ENCODE assay signal across 8 cellular contexts in the genomic region with DNA sequence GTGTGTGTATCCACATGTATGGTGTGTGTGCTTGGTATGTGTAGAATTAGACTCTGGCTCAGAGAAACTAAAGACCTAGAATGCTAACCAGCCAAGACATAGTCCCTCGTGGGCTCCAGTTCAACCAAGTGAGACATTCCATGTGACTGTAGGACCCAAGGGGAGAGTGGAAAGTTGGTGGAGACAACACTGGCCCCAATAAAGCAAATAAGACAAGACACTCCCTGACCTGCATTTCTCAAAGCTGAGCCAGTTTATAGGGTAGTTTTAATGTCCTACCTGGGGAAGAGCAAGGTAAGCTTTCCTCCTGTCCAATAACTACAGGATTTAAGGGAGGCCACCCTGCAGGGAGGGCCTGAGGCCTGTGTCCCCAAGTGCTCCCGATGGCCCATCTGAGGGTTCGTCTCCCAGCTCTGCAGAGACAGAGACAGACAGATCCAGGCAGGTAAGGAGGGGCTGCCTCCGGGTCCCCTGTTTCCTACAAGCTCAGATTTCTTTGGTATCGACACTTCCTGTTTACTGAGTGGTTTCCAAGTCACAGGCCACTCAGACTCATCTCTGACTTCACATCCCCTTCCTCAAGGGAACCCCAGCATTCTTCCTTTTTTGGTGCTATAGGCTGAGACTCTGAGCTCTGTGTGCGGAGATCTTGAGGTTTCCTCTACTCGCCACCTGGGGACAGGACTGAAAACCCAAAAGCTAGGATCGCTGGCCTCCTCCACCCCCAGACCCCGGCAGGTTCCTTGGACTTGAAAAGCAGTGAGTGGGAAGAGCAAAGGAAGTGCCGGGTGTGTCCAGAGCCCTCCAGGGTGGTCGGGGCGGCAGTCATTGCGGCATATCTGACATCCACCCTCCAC. TPM values are rescaled to one million over a fixed set of nuclear protein-coding genes. Genes with fewer than 3 reads are reported as not detected.
DNase-seq lines count a peak whose midpoint lies in the region; ATAC-seq, FAIRE-seq and TF ChIP-seq lines count a peak whose summit lies in the region.

No MANE protein-coding gene starts in this region.

- H3K9me3 ChIP-seq in esophagus muscularis mucosa (no peaks in the 10 kb centered on the region), gastrocnemius medialis (no peaks in the 10 kb centered on the region)

- FAIRE-seq in H54 (lab: Jason Lieb, UNC), result no peak

- ATAC-seq in activated CD8-positive, alpha-beta memory T cell treated with anti-CD3 and anti-CD28 coated beads, Interleukin-2, amount 10 ng/mL, durations not matched to agents 7 days and 5 days, result peak; percentile 75
- ATAC-seq in HG03103 (IDR thresholded peaks at IDR 0.05; ENCODE audit: low read depth, unreplicated experiment) (peak; percentile 47), gastrocnemius medialis (peak; percentile 48 to 62)

- H3K27me3 ChIP-seq in esophagus muscularis mucosa (no peaks in the 10 kb centered on the region), gastrocnemius medialis (no peaks in the 10 kb centered on the region)

- CTCF ChIA-PET in activated CD8-positive, alpha-beta memory T cell treated with anti-CD3 and anti-CD28 coated beads, Interleukin-2, amount 10 ng/mL, durations not matched to agents 7 days and 5 days (lab: Charles Lee), result interaction anchor here (0.9 to 1.5 kb wide), 11 partner anchors 11 to 313 kb away, joined by 3 to 6 read pairs (median 4); partner anchors contain the start of gene CDS2

- peaks cover 74% of the 10 kb centered on the region for H3K4me1 Mint-ChIP-seq in activated CD8-positive, alpha-beta memory T cell treated with anti-CD3 and anti-CD28 coated beads, Interleukin-2, amount 10 ng/mL, durations not matched to agents 7 days and 5 days

- H3K4me3 ChIP-seq in esophagus muscularis mucosa (peak overlapping the region in 3 of 4 donors; percentile 6 to 47 (median 29)), gastrocnemius medialis (peak overlapping the region in 1 of 4 donors; percentile 21)

- peaks cover 36% of the 10 kb centered on the region for H3K36me3 Mint-ChIP-seq in activated CD8-positive, alpha-beta memory T cell treated with anti-CD3 and anti-CD28 coated beads, Interleukin-2, amount 10 ng/mL, durations not matched to agents 7 days and 5 days

- TF ChIP-seq POLR2A in esophagus muscularis mucosa (IDR thresholded peaks at IDR 0.05; ENCODE audit: low read depth), result no peak
- peak in 1 of 2 donors; percentile 37 for TF ChIP-seq POLR2A in gastrocnemius medialis (IDR thresholded peaks at IDR 0.05)
- no peak for TF ChIP-seq POLR2A in H54 (IDR thresholded peaks at IDR 0.05; ENCODE audit: low read depth, low read length)

- no peak for TF ChIP-seq EP300 in esophagus muscularis mucosa (IDR thresholded peaks at IDR 0.05)

- H3K4me1 ChIP-seq in esophagus muscularis mucosa (peaks cover 18 to 62% (median 51%) of the 10 kb centered on the region in 4 donors), gastrocnemius medialis (peaks cover 0 to 6% of the 10 kb centered on the region in 2 donors)

- peak; percentile 86 for DNase-seq in activated CD8-positive, alpha-beta memory T cell treated with anti-CD3 and anti-CD28 coated beads, Interleukin-2, amount 10 ng/mL, durations not matched to agents 7 days and 5 days
- DNase-seq in activated CD8-positive, alpha-beta memory T cell treated with anti-CD3 and anti-CD28 coated beads, Interleukin-2, amount 50 U/mL, for 4 hours, result no peak
- DNase-seq in T-helper 9 cell (peak; percentile 69), esophagus muscularis mucosa (ENCODE audit: extremely low spot score) (no peak), gastrocnemius medialis (no peak), NCI-H2227 treated with DMSO at 0.1 percent for 48 hours (lab: John Stamatoyannopoulos, UW) (no peak), H54 (ENCODE audit: insufficient read length, low spot score) (no peak)

- in situ Hi-C loops in gastrocnemius medialis (cut with MboI; ENCODE audit: low sequenced_read_pairs in 4 of 4), result no loop called here

- H3K36me3 ChIP-seq in esophagus muscularis mucosa (peaks cover 0 to 11% (median 2%) of the 10 kb centered on the region in 4 donors), gastrocnemius medialis (no peaks in the 10 kb centered on the region)

- no peaks in the 10 kb centered on the region for H3K9me3 Mint-ChIP-seq in activated CD8-positive, alpha-beta memory T cell treated with anti-CD3 and anti-CD28 coated beads, Interleukin-2, amount 10 ng/mL, durations not matched to agents 7 days and 5 days (ENCODE audit: low read depth)

- H3K4me3 Mint-ChIP-seq in activated CD8-positive, alpha-beta memory T cell treated with anti-CD3 and anti-CD28 coated beads, Interleukin-2, amount 10 ng/mL, durations not matched to agents 7 days and 5 days, result peak overlapping the region; percentile 89

- H3K27ac ChIP-seq in esophagus muscularis mucosa (replicated peaks in 1 of 4) (peak overlapping the region; percentile 52 to 70 (median 70)), gastrocnemius medialis (peak overlapping the region; percentile 33 to 67 (median 52))

- 65% methylated on average over 11 of the region's 13 CpGs for WGBS in esophagus muscularis mucosa

- TF ChIP-seq CTCF in esophagus muscularis mucosa (IDR thresholded peaks at IDR 0.05) (no peak), gastrocnemius medialis (IDR thresholded peaks at IDR 0.05 in 4 of 5, conservative IDR thresholded peaks at IDR 0.05 in 1 of 5) (no peak)

- H3K27me3 Mint-ChIP-seq in activated CD8-positive, alpha-beta memory T cell treated with anti-CD3 and anti-CD28 coated beads, Interleukin-2, amount 10 ng/mL, durations not matched to agents 7 days and 5 days, result no peaks in the 10 kb centered on the region

- H3K27ac Mint-ChIP-seq in activated CD8-positive, alpha-beta memory T cell treated with anti-CD3 and anti-CD28 coated beads, Interleukin-2, amount 10 ng/mL, durations not matched to agents 7 days and 5 days, result peak overlapping the region; percentile 99

- intact Hi-C loops in esophagus muscularis mucosa (cut with DNase I) (no loop called here), gastrocnemius medialis (cut with DNase I; ENCODE audit: low total_unique reads) (no loop called here)

RNA-seq across cellular contexts. Expression of gene RASSF2, which starts 9.3 kb away (rescaled TPM):
- total RNA-seq in activated CD8-positive, alpha-beta memory T cell treated with anti-CD3 and anti-CD28 coated beads, Interleukin-2, amount 10 ng/mL, durations not matched to agents 7 days and 5 days, result 10 to 100 TPM; 43.2 to 46.7 TPM
- 10 to 100 TPM; 60.7 to 80.2 (median 71.4) TPM for total RNA-seq in esophagus muscularis mucosa
- total RNA-seq in gastrocnemius medialis, result 1 to 10 TPM in 3 of 4 donors, under 1 TPM in 1; 0.90 to 3.1 (median 2.6) TPM

Comparison
In these comparisons a context has a peak if more than half of its experiments do, and no peak if none do; other contexts are left out.
1. DNase-seq: peak in activated CD8-positive, alpha-beta memory T cell treated with anti-CD3 and anti-CD28 coated beads, Interleukin-2, amount 10 ng/mL, durations not matched to agents 7 days and 5 days (single experiment) and T-helper 9 cell (single experiment); none in activated CD8-positive, alpha-beta memory T cell treated with anti-CD3 and anti-CD28 coated beads, Interleukin-2, amount 50 U/mL, for 4 hours (single experiment), esophagus muscularis mucosa (single experiment), gastrocnemius medialis (0 of 2), NCI-H2227 treated with DMSO at 0.1 percent for 48 hours (single experiment) and H54 (single experiment).
2. RNA of gene RASSF2, which starts 9.3 kb away (total RNA-seq): 60.7 to 80.2 TPM in esophagus muscularis mucosa and 43.2 to 46.7 TPM in activated CD8-positive, alpha-beta memory T cell treated with anti-CD3 and anti-CD28 coated beads, Interleukin-2, amount 10 ng/mL, durations not matched to agents 7 days and 5 days; 0.90 to 3.1 TPM in gastrocnemius medialis; every median in the first group is over 10 times any median in the second.
3. Peak in every context shown above with its lines, with median percentiles within 50 percentile points of each other: ATAC-seq.